In the genomic region with DNA sequence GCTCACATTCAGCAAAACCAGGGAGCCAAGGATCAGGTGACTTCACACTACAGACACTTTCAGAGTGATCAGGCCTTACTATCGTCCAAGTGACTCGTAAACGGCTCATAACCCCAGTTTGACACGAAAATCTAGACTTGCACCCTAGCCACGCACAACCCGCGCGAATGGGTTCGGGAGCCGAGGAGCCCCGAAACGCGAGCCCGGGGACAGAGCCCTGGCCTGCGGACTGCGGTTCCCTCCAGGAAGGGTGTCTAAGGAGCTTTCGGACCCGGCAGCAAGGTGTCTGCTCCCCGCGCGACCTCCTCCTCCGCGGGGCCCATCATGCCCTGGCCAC, we compare ENCODE assay signal across 8 cellular contexts. TPM values are rescaled to one million over a fixed set of nuclear protein-coding genes. Genes with fewer than 3 reads are reported as not detected.
A peak's percentile ranks its signal among the peaks of the same experiment; 100 is the strongest.
DNase-seq lines count a peak whose midpoint lies in the region; ATAC-seq and TF ChIP-seq lines count a peak whose summit lies in the region.

No MANE protein-coding gene starts in this region.

- BruUV-seq in Panc1 (replicated peaks; lab: Mats Ljungman, UMichigan), result no TSS peak

- peaks cover 21% of the 10 kb centered on the region for H3K79me2 ChIP-seq in parathyroid adenoma

- H3K4me3 ChIP-seq in Panc1 (ENCODE audit: low read depth in 2 of 2, low read length in 2 of 2) (peak overlapping the region; percentile 82 to 95), parathyroid adenoma (ENCODE audit: low read depth, low read length) (peak overlapping the region; percentile 77)

- TF ChIP-seq CTCF in GM20000 (IDR thresholded peaks at IDR 0.05; ENCODE audit: extremely low read depth, missing control alignments) (no peak), Panc1 (IDR thresholded peaks at IDR 0.05) (no peak), glutamatergic neuron (IDR thresholded peaks at IDR 0.05; ENCODE audit: partially characterized antibody, unreplicated experiment) (no peak), parathyroid adenoma (IDR thresholded peaks at IDR 0.05) (no peak)

- peak overlapping the region; percentile 95 for H3K4me3 Mint-ChIP-seq in activated naive CD8-positive, alpha-beta T cell treated with anti-CD3 and anti-CD28 coated beads for 36 hours
- H3K4me3 Mint-ChIP-seq in glutamatergic neuron (ENCODE audit: unreplicated experiment), result peak overlapping the region; percentile 85

- peak overlapping the region; percentile 93 for H3K27ac Mint-ChIP-seq in activated naive CD8-positive, alpha-beta T cell treated with anti-CD3 and anti-CD28 coated beads for 36 hours
- H3K27ac Mint-ChIP-seq in glutamatergic neuron (ENCODE audit: unreplicated experiment), result peak overlapping the region; percentile 59

- CTCF ChIA-PET in Panc1 (lab: Charles Lee), result interaction anchor here (0.6 to 1.1 kb wide), 3 partner anchors 70 to 89 kb away, joined by 3 to 7 read pairs (median 5); no protein-coding TSS in a partner anchor

- in situ Hi-C loops in Panc1 (cut with HindIII; ENCODE audit: low pct_unique_long_range_greater_than_20kb, low sequenced_read_pairs), result no loop called here

- peak; percentile 46 for DNase-seq in DMS153 treated with DMSO at 0.1 percent for 48 hours (lab: John Stamatoyannopoulos, UW; ENCODE audit: unreplicated experiment)
- DNase-seq in GM20000 (ENCODE audit: low spot score), result peak; percentile 69
- peak; percentile 63 for DNase-seq in HPDE6-E6E7 (ENCODE audit: extremely low spot score)
- DNase-seq in Panc1 (ENCODE audit: low read depth, low spot score), result peak; percentile 43
- peak; percentile 63 for DNase-seq in activated naive CD8-positive, alpha-beta T cell treated with anti-CD3 and anti-CD28 coated beads for 36 hours
- DNase-seq in glutamatergic neuron, result no peak
- no peak for DNase-seq in effector CD8-positive, alpha-beta T cell (lab: John Stamatoyannopoulos, UW)

- H3K27ac ChIP-seq in Panc1 (ENCODE audit: low read length) (peak overlapping the region; percentile 88), parathyroid adenoma (peak overlapping the region; percentile 77)

- peaks cover 60% of the 10 kb centered on the region for H3K4me1 Mint-ChIP-seq in activated naive CD8-positive, alpha-beta T cell treated with anti-CD3 and anti-CD28 coated beads for 36 hours
- peaks cover 17% of the 10 kb centered on the region for H3K4me1 Mint-ChIP-seq in glutamatergic neuron (ENCODE audit: low read depth, unreplicated experiment)

- H3K4me2 ChIP-seq in parathyroid adenoma (ENCODE audit: low read length), result peak overlapping the region; percentile 60

- H3K9me3 ChIP-seq in Panc1 (ENCODE audit: control insufficient read depth, insufficient read depth, low read depth, low read length) (no peaks in the 10 kb centered on the region), parathyroid adenoma (ENCODE audit: control insufficient read depth, low read length) (no peaks in the 10 kb centered on the region)

- peak overlapping the region; percentile 2 for H3K9ac ChIP-seq in parathyroid adenoma

- H3K36me3 Mint-ChIP-seq in activated naive CD8-positive, alpha-beta T cell treated with anti-CD3 and anti-CD28 coated beads for 36 hours, result peaks cover 19% of the 10 kb centered on the region
- H3K36me3 Mint-ChIP-seq in glutamatergic neuron (ENCODE audit: unreplicated experiment), result no peaks in the 10 kb centered on the region

- H3K9me3 Mint-ChIP-seq in activated naive CD8-positive, alpha-beta T cell treated with anti-CD3 and anti-CD28 coated beads for 36 hours, result no peaks in the 10 kb centered on the region
- H3K9me3 Mint-ChIP-seq in glutamatergic neuron (ENCODE audit: unreplicated experiment), result peaks cover 9% of the 10 kb centered on the region

- POLR2A ChIA-PET in Panc1 (lab: Charles Lee), result interaction anchor here (0.6 to 1.0 kb wide), 2 partner anchors 95 to 296 kb away, joined by 3 to 5 read pairs; no protein-coding TSS in a partner anchor

- H3K4me1 ChIP-seq in Panc1 (ENCODE audit: control insufficient read depth, insufficient read depth, low read length) (peaks cover 31% of the 10 kb centered on the region), parathyroid adenoma (peaks cover 9% of the 10 kb centered on the region)

- ATAC-seq in Panc1, result peak; percentile 64

- 0 out of 2 replicates have a peak, but pooled peaks cover 2% of the 10 kb centered on the region for H3K36me3 ChIP-seq in Panc1 (ENCODE audit: control insufficient read depth, insufficient read depth, low read length)
- H3K36me3 ChIP-seq in parathyroid adenoma (ENCODE audit: control insufficient read depth, insufficient read depth, low read length), result no peaks in the 10 kb centered on the region

- H3K27me3 Mint-ChIP-seq in activated naive CD8-positive, alpha-beta T cell treated with anti-CD3 and anti-CD28 coated beads for 36 hours, result no peaks in the 10 kb centered on the region
- H3K27me3 Mint-ChIP-seq in glutamatergic neuron (ENCODE audit: unreplicated experiment), result peaks cover 7% of the 10 kb centered on the region

- peak overlapping the region; percentile 85 for H2AFZ ChIP-seq in parathyroid adenoma

- intact Hi-C loops in Panc1 (cut with micrococcal nuclease; ENCODE audit: unreplicated experiment), result loop anchor here (5.0 kb wide), 1 partner anchor 91 kb away; no protein-coding TSS in a partner anchor

- no peaks in the 10 kb centered on the region for H3K27me3 ChIP-seq in Panc1 (ENCODE audit: control insufficient read depth, insufficient read depth, low read length)
- no peaks in the 10 kb centered on the region for H3K27me3 ChIP-seq in parathyroid adenoma (ENCODE audit: control insufficient read depth, insufficient read depth, low read length)

RNA-seq across cellular contexts. Expression of a gene that starts 0.8 kb away (rescaled TPM):
- total RNA-seq in Panc1 (2021; ENCODE audit: unreplicated experiment), result 78.7 TPM
- polyA plus RNA-seq in Panc1 (2012; ENCODE audit: insufficient read length), result 33.7 TPM
- 10 to 100 TPM; 55.4 to 60.4 TPM for total RNA-seq in activated naive CD8-positive, alpha-beta T cell treated with anti-CD3 and anti-CD28 coated beads for 36 hours
- total RNA-seq in glutamatergic neuron (ENCODE audit: unreplicated experiment), result 39.0 TPM

Comparison
In these comparisons a context has a peak if more than half of its experiments do, and no peak if none do; other contexts are left out.
1. DNase-seq: peak in DMS153 treated with DMSO at 0.1 percent for 48 hours (single experiment), GM20000 (single experiment), HPDE6-E6E7 (single experiment), Panc1 (single experiment) and activated naive CD8-positive, alpha-beta T cell treated with anti-CD3 and anti-CD28 coated beads for 36 hours (single experiment); none in glutamatergic neuron (single experiment) and effector CD8-positive, alpha-beta T cell (single experiment).